3 cellular contexts compared by ENCODE assay signal in genomic region chr12:48995061-48995879, GRCh38.
TF ChIP-seq lines count a peak whose summit lies in the region.

No MANE protein-coding gene starts in this region.

TF ChIP-seq in GM23338, 12 proteins besides CTCF, POLR2A, EP300 and RAD21:
- TF ChIP-seq STAT1 (IDR thresholded peaks at IDR 0.05; ENCODE audit: unreplicated experiment) (no peak), EZH2 (IDR thresholded peaks at IDR 0.05; ENCODE audit: low read depth, unreplicated experiment) (peak; percentile 82)

TF ChIP-seq in WTC11, 78 proteins besides CTCF, POLR2A, EP300 and RAD21:
- TF ChIP-seq SOX15 (CRISPR knock-in tag; IDR thresholded peaks at IDR 0.05) (no peak), HMGXB4 (CRISPR knock-in tag; IDR thresholded peaks at IDR 0.05) (0 out of 2 replicates have a peak, but pooled peaks have one; percentile 26), FOXP1 (CRISPR knock-in tag; IDR thresholded peaks at IDR 0.05; ENCODE audit: borderline replicate concordance) (no peak), GTF2I (CRISPR knock-in tag; conservative IDR thresholded peaks at IDR 0.05) (peak; percentile 54; the same call in 1 of the 2 replicates)
TF ChIP-seq in WTC11: peak in this region for 2.

TF ChIP-seq in H1, 55 proteins besides CTCF, POLR2A, EP300 and RAD21:
- TF ChIP-seq SP1 (IDR thresholded peaks at IDR 0.05; ENCODE audit: low read depth, low read length): peak; percentile 50; the same call in 1 of the 2 replicates
- TF ChIP-seq RNF2 (IDR thresholded peaks at IDR 0.05; ENCODE audit: borderline replicate concordance, low read depth, low read length, missing control alignments, poor library complexity, severe bottlenecking): no peak
- TF ChIP-seq CHD7 (IDR thresholded peaks at IDR 0.05; ENCODE audit: insufficient replicate concordance, low read length): no peak
- TF ChIP-seq SIN3A (conservative IDR thresholded peaks at IDR 0.05 in 1 of 2, IDR thresholded peaks at IDR 0.05 in 1 of 2; ENCODE audit: low read depth in 1 of 2, low read length in 2 of 2): peak in 1 of 2 experiments; percentile 58; a peak in 1 of 4 replicates
- peak; percentile 48 for TF ChIP-seq TEAD4 (IDR thresholded peaks at IDR 0.05; ENCODE audit: low read depth, low read length)
- no peak for TF ChIP-seq SIX5 (IDR thresholded peaks at IDR 0.05; ENCODE audit: low read depth, low read length)
- TF ChIP-seq ASH2L (IDR thresholded peaks at IDR 0.05; ENCODE audit: low read length): no peak
- TF ChIP-seq KDM1A (IDR thresholded peaks at IDR 0.05; ENCODE audit: borderline replicate concordance, low read length): peak; percentile 96
- TF ChIP-seq SUZ12 (IDR thresholded peaks at IDR 0.05; ENCODE audit: low read length): peak; percentile 27; the same call in 1 of the 2 replicates
- TF ChIP-seq JUND (IDR thresholded peaks at IDR 0.05; ENCODE audit: low read length): no peak
- TF ChIP-seq CHD2 (IDR thresholded peaks at IDR 0.05; ENCODE audit: low read length): no peak
- TF ChIP-seq SP2 (IDR thresholded peaks at IDR 0.05; ENCODE audit: low read length): no peak
- TF ChIP-seq TBP (IDR thresholded peaks at IDR 0.05; ENCODE audit: low read depth, low read length): peak; percentile 33; the same call in 1 of the 2 replicates
- peak; percentile 78 for TF ChIP-seq BACH1 (IDR thresholded peaks at IDR 0.05; ENCODE audit: low read length)
- TF ChIP-seq HDAC2 (IDR thresholded peaks at IDR 0.05; ENCODE audit: borderline replicate concordance in 1 of 2, low read depth in 2 of 2, low read length in 2 of 2): peak in 1 of 2 experiments; percentile 66; a peak in 1 of 4 replicates
- TF ChIP-seq POU5F1 (IDR thresholded peaks at IDR 0.05; ENCODE audit: low read depth, low read length): no peak
- 0 out of 2 replicates have a peak, but pooled peaks have one; percentile 23 for TF ChIP-seq CREB1 (IDR thresholded peaks at IDR 0.05)
- peak; percentile 45; the same call in 1 of the 2 replicates for TF ChIP-seq RFX5 (IDR thresholded peaks at IDR 0.05; ENCODE audit: borderline replicate concordance, low read depth, low read length)
- TF ChIP-seq TAF1 (IDR thresholded peaks at IDR 0.05; ENCODE audit: low read depth, low read length): peak; percentile 62
